In genomic region chr11:69642913-69643632, GRCh38 we compare ENCODE assay signal across 1 cellular context.
TF ChIP-seq lines count a peak whose summit lies in the region.

No MANE protein-coding gene starts in this region.

TF ChIP-seq in K562, 482 proteins besides CTCF, POLR2A, EP300 and RAD21 (continued from another document and continues in another):
- TF ChIP-seq ZBTB43 (CRISPR knock-in tag; IDR thresholded peaks at IDR 0.05) (no peak), RBM15 (IDR thresholded peaks at IDR 0.05; ENCODE audit: insufficient read depth, low read length) (no peak), MXD1 (CRISPR knock-in tag; IDR thresholded peaks at IDR 0.05; ENCODE audit: borderline replicate concordance, poor library complexity, severe bottlenecking) (no peak), ZC3H8 (IDR thresholded peaks at IDR 0.05) (no peak), LARP7 (IDR thresholded peaks at IDR 0.05) (no peak), ZNF431 (CRISPR knock-in tag; IDR thresholded peaks at IDR 0.05) (peak; percentile 48; the same call in 1 of the 2 replicates), ZNF780A (CRISPR knock-in tag; IDR thresholded peaks at IDR 0.05) (no peak), CUX1 (CRISPR knock-in tag; IDR thresholded peaks at IDR 0.05) (no peak), TCF3 (CRISPR knock-in tag; IDR thresholded peaks at IDR 0.05) (no peak), XRCC5 (IDR thresholded peaks at IDR 0.05; ENCODE audit: low read depth, low read length) (0 out of 2 replicates have a peak, but pooled peaks have one; percentile 67), CSDE1 (IDR thresholded peaks at IDR 0.05) (no peak), SPI1 (IDR thresholded peaks at IDR 0.05; ENCODE audit: borderline replicate concordance, low read depth, low read length) (no peak), PRMT5 (CRISPR knock-in tag; IDR thresholded peaks at IDR 0.05) (no peak), ZNF444 (CRISPR knock-in tag; IDR thresholded peaks at IDR 0.05) (no peak), SNIP1 (IDR thresholded peaks at IDR 0.05; ENCODE audit: low read depth) (no peak), FUS (optimal IDR thresholded peaks at IDR 0.05; ENCODE audit: low read depth, low read length) (no peak), RNF2 (IDR thresholded peaks at IDR 0.05) (no peak), NFXL1 (CRISPR knock-in tag; IDR thresholded peaks at IDR 0.05) (no peak), DIDO1 (tag; IDR thresholded peaks at IDR 0.05; ENCODE audit: low read depth) (no peak), ZNF561 (CRISPR knock-in tag; conservative IDR thresholded peaks at IDR 0.05) (no peak), FOXK1 (CRISPR knock-in tag; IDR thresholded peaks at IDR 0.05; ENCODE audit: borderline replicate concordance) (no peak), U2AF2 (optimal IDR thresholded peaks at IDR 0.05; ENCODE audit: low read depth, low read length) (no peak), NR1H2 (CRISPR knock-in tag; IDR thresholded peaks at IDR 0.05) (no peak), GTF2B (IDR thresholded peaks at IDR 0.05; ENCODE audit: extremely low read depth, insufficient read length) (no peak), BRD9 (IDR thresholded peaks at IDR 0.05; ENCODE audit: low read depth, partially characterized antibody) (no peak), HCFC1 (IDR thresholded peaks at IDR 0.05; ENCODE audit: low read depth, low read length) (peak; percentile 32; the same call in 1 of the 2 replicates), GTF2A2 (tag; IDR thresholded peaks at IDR 0.05) (no peak), LCOR (CRISPR knock-in tag; IDR thresholded peaks at IDR 0.05) (no peak), CEBPG (CRISPR knock-in tag; IDR thresholded peaks at IDR 0.05) (no peak), CEBPG (tag; conservative IDR thresholded peaks at IDR 0.05 in 1 of 2, IDR thresholded peaks at IDR 0.05 in 1 of 2) (no peak), PHF21A (IDR thresholded peaks at IDR 0.05; ENCODE audit: borderline replicate concordance, low read depth) (no peak), ZBTB40 (IDR thresholded peaks at IDR 0.05) (no peak), ZBTB40 (CRISPR knock-in tag; IDR thresholded peaks at IDR 0.05) (no peak), ZNF583 (CRISPR knock-in tag; IDR thresholded peaks at IDR 0.05) (no peak), ZBTB33 (CRISPR knock-in tag; IDR thresholded peaks at IDR 0.05) (peak; percentile 20; the same call in 1 of the 2 replicates), CLOCK (CRISPR knock-in tag; IDR thresholded peaks at IDR 0.05; ENCODE audit: borderline replicate concordance) (no peak), ZNF280A (IDR thresholded peaks at IDR 0.05; ENCODE audit: low read depth, partially characterized antibody) (no peak), TARDBP (IDR thresholded peaks at IDR 0.05) (0 out of 2 replicates have a peak, but pooled peaks have one; percentile 28), CREBBP (IDR thresholded peaks at IDR 0.05; ENCODE audit: low read depth, low read length) (no peak), ZC3H11A (IDR thresholded peaks at IDR 0.05; ENCODE audit: low read depth, low read length) (no peak)
